ENCODE assay signal across 34 cellular contexts in genomic region chrX:11164433-11164832, GRCh38.
"Had no signal": no experiment of that assay in that cellular context is flagged by ENCODE, and none has a peak within 500 bp of the region (broad histone marks: within the 10 kb centered on the region; RNA-seq: fewer than 3 reads in every experiment).

No MANE protein-coding gene starts in this region.

- H3K27ac ChIP-seq: adrenal gland, body of pancreas, brain microvascular endothelial cell, breast epithelium, VCaP had no signal

- ATAC-seq: activated CD8-positive, alpha-beta T cell treated with anti-CD3 and anti-CD28 coated beads for 36 hours; activated naive CD4-positive, alpha-beta T cell treated with anti-CD3 and anti-CD28 coated beads, Interleukin-2, amount 50 U/mL, for 72 hours; activated T-cell treated with anti-CD3 and anti-CD28 coated beads, Interleukin-2, amount 50 U/mL, for 4 hours; activated T-cell treated with anti-CD3 and anti-CD28 coated beads, Interleukin-2, amount 50 U/mL, for 72 hours; activated T-helper 17 cell treated with anti-CD3 and anti-CD28 coated beads, Interleukin-2, amount 50 U/mL, for 72 hours; body of pancreas had no signal

- H3K36me3 ChIP-seq: adrenal gland, brain microvascular endothelial cell, breast epithelium had no signal

- FAIRE-seq: TTC549 had no signal

- H3K4me3 ChIP-seq: adrenal gland, body of pancreas, breast epithelium had no signal

- H3K4me1 ChIP-seq: adrenal gland, body of pancreas, breast epithelium had no signal

- H3K27me3 ChIP-seq: adrenal gland, body of pancreas, brain microvascular endothelial cell had no signal

- DNase-seq: activated B cell treated with CpG ODN at 0.5 μM for 24 hours; activated CD4-positive, alpha-beta memory T cell treated with anti-CD3 and anti-CD28 coated beads for 36 hours; activated CD4-positive, alpha-beta T cell treated with anti-CD3 and anti-CD28 coated beads for 4 hours; activated CD4-positive, alpha-beta T cell treated with anti-CD3 and anti-CD28 coated beads, Interleukin-2, amount 10 ng/mL, durations not matched to agents 24 days and 14 days; activated CD4-positive, alpha-beta T cell treated with anti-CD3 and anti-CD28 coated beads, Interleukin-2, amount 50 U/mL, for 1 hour; activated CD4-positive, alpha-beta T cell treated with anti-CD3 and anti-CD28 coated beads, Interleukin-2, amount 50 U/mL, for 4 hours; activated CD4-positive, CD25-positive, alpha-beta regulatory T cell treated with anti-CD3 and anti-CD28 coated beads, Interleukin-2, amount 50 U/mL, for 72 hours; activated CD8-positive, alpha-beta memory T cell treated with anti-CD3 and anti-CD28 coated beads, Interleukin-2, amount 50 U/mL, for 4 hours; activated CD8-positive, alpha-beta T cell treated with anti-CD3 and anti-CD28 coated beads for 36 hours; activated effector memory CD4-positive, alpha-beta T cell treated with anti-CD3 and anti-CD28 coated beads, Interleukin-2, amount 50 U/mL, for 16 hours; activated gamma-delta T cell treated with Interleukin-2 at 50 U/mL for 16 hours; activated naive CD4-positive, alpha-beta T cell; activated naive CD4-positive, alpha-beta T cell treated with anti-CD3 and anti-CD28 coated beads for 36 hours; activated naive CD4-positive, alpha-beta T cell treated with anti-CD3 and anti-CD28 coated beads, Interleukin-2, amount 50 U/mL, for 16 hours; activated naive CD8-positive, alpha-beta T cell treated with anti-CD3 and anti-CD28 coated beads for 36 hours; activated T-cell treated with anti-CD3 and anti-CD28 coated beads for 4 hours; activated T-cell treated with anti-CD3 and anti-CD28 coated beads, Interleukin-2, amount 50 U/mL, for 1 hour; activated T-cell treated with anti-CD3 and anti-CD28 coated beads, Interleukin-2, amount 50 U/mL, for 4 hours; activated T-cell treated with anti-CD3 and anti-CD28 coated beads, Interleukin-2, amount 50 U/mL, for 72 hours; adrenal gland; amniotic stem cell; aorta; body of pancreas; brain microvascular endothelial cell; caudate nucleus; cerebellar nuclear complex; T-helper 1 cell; T-helper 2 cell; T-helper 9 cell had no signal

- H3K9me3 ChIP-seq: adrenal gland, body of pancreas, breast epithelium had no signal
